15 cellular contexts compared by ENCODE assay signal in the genomic region with DNA sequence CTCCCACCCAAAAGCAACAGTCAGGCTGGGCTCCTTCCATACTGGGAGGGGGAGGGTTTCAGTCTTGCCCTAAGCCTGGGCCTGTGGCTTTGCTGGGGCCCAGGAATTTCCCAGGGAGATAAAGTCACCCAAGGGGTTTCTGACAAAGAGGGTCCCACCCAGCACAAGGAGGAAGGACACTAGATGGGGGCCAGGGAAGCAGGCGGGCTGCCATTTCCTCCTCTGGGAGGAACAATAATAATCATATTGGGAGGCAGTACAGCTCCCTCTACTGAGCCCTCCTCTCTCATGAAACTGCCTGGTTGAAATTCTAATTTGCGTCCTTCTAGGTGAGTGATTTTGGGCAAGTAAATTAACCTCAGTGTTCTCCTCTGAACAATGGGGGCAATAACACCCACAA. TPM values are rescaled to one million over a fixed set of nuclear protein-coding genes. Genes with fewer than 3 reads are reported as not detected.
DNase-seq lines count a peak whose midpoint lies in the region; ATAC-seq, FAIRE-seq and TF ChIP-seq lines count a peak whose summit lies in the region.
"Had no signal": no experiment of that assay in that cellular context is flagged by ENCODE, and none has a peak within 500 bp of the region (broad histone marks: within the 10 kb centered on the region; RNA-seq: fewer than 3 reads in every experiment).

No MANE protein-coding gene starts in this region.

- H3K9me3 ChIP-seq in cardiac muscle cell (ENCODE audit: low read depth) (no peaks in the 10 kb centered on the region), sigmoid colon (no peaks in the 10 kb centered on the region)

- no peak overlapping the region for H3K4me3 ChIP-seq in cardiac muscle cell
- no peak overlapping the region for H3K4me3 ChIP-seq in sigmoid colon

- peak; percentile 24 for TF ChIP-seq CTCF in GM10248 (IDR thresholded peaks at IDR 0.05; ENCODE audit: control extremely low read depth, extremely low read depth, low read depth, missing control alignments)
- TF ChIP-seq CTCF in WTC11 (IDR thresholded peaks at IDR 0.05), result no peak
- peak; percentile 24 for TF ChIP-seq CTCF in cardiac muscle cell (IDR thresholded peaks at IDR 0.05; ENCODE audit: low read depth, low read length)
- no peak for TF ChIP-seq CTCF in sigmoid colon (IDR thresholded peaks at IDR 0.05)

- peaks cover 14% of the 10 kb centered on the region for H3K36me3 Mint-ChIP-seq in WTC11

- H3K9me3 Mint-ChIP-seq in WTC11, result no peaks in the 10 kb centered on the region; the same call in 1 of the 2 replicates
- H3K9me3 Mint-ChIP-seq: memory B cell had no signal

- H3K27me3 ChIP-seq in cardiac muscle cell, result no peaks in the 10 kb centered on the region
- H3K27me3 ChIP-seq in sigmoid colon, result no peaks in the 10 kb centered on the region

- no peak overlapping the region for H3K4me3 Mint-ChIP-seq in WTC11
- H3K4me3 Mint-ChIP-seq: memory B cell had no signal

- no peaks in the 10 kb centered on the region for H3K27me3 Mint-ChIP-seq in WTC11 (ENCODE audit: low read depth)
- H3K27me3 Mint-ChIP-seq: memory B cell had no signal

- peak; percentile 32; the same call in 1 of the 2 replicates for ATAC-seq in WTC11
- no peak for ATAC-seq in HG02973 (IDR thresholded peaks at IDR 0.05; ENCODE audit: unreplicated experiment)
- no peak for ATAC-seq in GM18907 (IDR thresholded peaks at IDR 0.05; ENCODE audit: unreplicated experiment)
- ATAC-seq: activated CD4-positive, CD25-positive, alpha-beta regulatory T cell treated with anti-CD3 and anti-CD28 coated beads, Interleukin-2, amount 50 U/mL, for 24 hours had no signal

- no peak overlapping the region for H3K27ac ChIP-seq in cardiac muscle cell
- H3K27ac ChIP-seq in sigmoid colon, result peak overlapping the region in 3 of 4 donors; percentile 9 to 48 (median 43)
- H3K27ac ChIP-seq: C4-2B had no signal

- CTCF ChIA-PET in GM10248 (lab: Yijun Ruan, JAX) (interaction anchor here (1.7 kb wide), 1 partner anchor 98 kb away, joined by 4 read pairs; no protein-coding TSS in a partner anchor), WTC11 (lab: Charles Lee) (interaction anchor here (0.5 to 1.8 kb wide), 5 partner anchors 8 to 98 kb away, joined by 3 to 12 read pairs (median 4); a partner anchor contains a TSS)

- intact Hi-C loops in sigmoid colon (cut with DNase I), result no loop called here

- POLR2A ChIA-PET in GM10248 (lab: Yijun Ruan, JAX), result interaction anchor here (0.6 kb wide), 1 partner anchor 295 kb away, joined by 3 read pairs; no protein-coding TSS in a partner anchor
- POLR2A ChIA-PET in WTC11 (lab: Charles Lee), result interaction anchor here (1.6 kb wide), 1 partner anchor 8 kb away, joined by 5 read pairs; no protein-coding TSS in a partner anchor

- TF ChIP-seq POLR2A in sigmoid colon (IDR thresholded peaks at IDR 0.05) (no peak), H54 (IDR thresholded peaks at IDR 0.05; ENCODE audit: low read depth, low read length) (no peak)

- no peak for TF ChIP-seq EP300 in sigmoid colon (IDR thresholded peaks at IDR 0.05)

- DNase-seq in GM10248 (ENCODE audit: extremely low spot score) (no peak), WTC11 (ENCODE audit: low spot score) (no peak), cardiac muscle cell (ENCODE audit: low read depth in 1 of 2, low spot score in 1 of 2) (no peak), sigmoid colon (no peak), H54 (ENCODE audit: insufficient read length, low spot score) (no peak)
- DNase-seq in stimulated activated CD4-positive, alpha-beta T cell treated with anti-CD3 and anti-CD28 coated beads, Interleukin-12 subunit alpha, Interleukin-12 subunit beta, amount 100 ng/mL, for 4 hours, result no peak
- DNase-seq: activated T-cell treated with anti-CD3 and anti-CD28 coated beads, Interleukin-2, amount 50 U/mL, for 48 hours; EL; NCI-H2227 treated with DMSO at 0.1 percent for 48 hours; SW 1271 had no signal

- H3K36me3 ChIP-seq in cardiac muscle cell (no peaks in the 10 kb centered on the region), sigmoid colon (peaks cover 0 to 23% (median 0%) of the 10 kb centered on the region in 4 donors)

- 0 out of 2 replicates have a peak, but pooled peaks cover 2% of the 10 kb centered on the region for H3K4me1 Mint-ChIP-seq in WTC11

- peak overlapping the region; percentile 84; the same call in 1 of the 2 replicates for H3K27ac Mint-ChIP-seq in WTC11
- H3K27ac Mint-ChIP-seq: memory B cell had no signal

- FAIRE-seq in H54 (lab: Jason Lieb, UNC), result no peak

- 86 to 96% methylated on average over 2 of the region's 2 CpGs for WGBS in sigmoid colon, 2 donors

- H3K4me1 ChIP-seq in cardiac muscle cell (ENCODE audit: low read depth) (no peaks in the 10 kb centered on the region), sigmoid colon (peaks cover 0 to 13% (median 4%) of the 10 kb centered on the region in 4 donors)

TF ChIP-seq in WTC11, 78 proteins besides CTCF, POLR2A, EP300 and RAD21 (continues in another document):
- TF ChIP-seq KAT7 (CRISPR knock-in tag; IDR thresholded peaks at IDR 0.05; ENCODE audit: borderline replicate concordance), result no peak
- no peak for TF ChIP-seq MXD4 (CRISPR knock-in tag; IDR thresholded peaks at IDR 0.05; ENCODE audit: borderline replicate concordance)
- TF ChIP-seq, protein P1, sequence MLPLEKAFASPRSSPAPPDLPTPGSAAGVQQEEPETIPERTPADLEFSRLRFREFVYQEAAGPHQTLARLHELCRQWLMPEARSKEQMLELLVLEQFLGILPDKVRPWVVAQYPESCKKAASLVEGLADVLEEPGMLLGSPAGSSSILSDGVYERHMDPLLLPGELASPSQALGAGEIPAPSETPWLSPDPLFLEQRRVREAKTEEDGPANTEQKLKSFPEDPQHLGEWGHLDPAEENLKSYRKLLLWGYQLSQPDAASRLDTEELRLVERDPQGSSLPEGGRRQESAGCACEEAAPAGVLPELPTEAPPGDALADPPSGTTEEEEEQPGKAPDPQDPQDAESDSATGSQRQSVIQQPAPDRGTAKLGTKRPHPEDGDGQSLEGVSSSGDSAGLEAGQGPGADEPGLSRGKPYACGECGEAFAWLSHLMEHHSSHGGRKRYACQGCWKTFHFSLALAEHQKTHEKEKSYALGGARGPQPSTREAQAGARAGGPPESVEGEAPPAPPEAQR (CRISPR knock-in tag; IDR thresholded peaks at IDR 0.05), result no peak
- TF ChIP-seq, protein P2, sequence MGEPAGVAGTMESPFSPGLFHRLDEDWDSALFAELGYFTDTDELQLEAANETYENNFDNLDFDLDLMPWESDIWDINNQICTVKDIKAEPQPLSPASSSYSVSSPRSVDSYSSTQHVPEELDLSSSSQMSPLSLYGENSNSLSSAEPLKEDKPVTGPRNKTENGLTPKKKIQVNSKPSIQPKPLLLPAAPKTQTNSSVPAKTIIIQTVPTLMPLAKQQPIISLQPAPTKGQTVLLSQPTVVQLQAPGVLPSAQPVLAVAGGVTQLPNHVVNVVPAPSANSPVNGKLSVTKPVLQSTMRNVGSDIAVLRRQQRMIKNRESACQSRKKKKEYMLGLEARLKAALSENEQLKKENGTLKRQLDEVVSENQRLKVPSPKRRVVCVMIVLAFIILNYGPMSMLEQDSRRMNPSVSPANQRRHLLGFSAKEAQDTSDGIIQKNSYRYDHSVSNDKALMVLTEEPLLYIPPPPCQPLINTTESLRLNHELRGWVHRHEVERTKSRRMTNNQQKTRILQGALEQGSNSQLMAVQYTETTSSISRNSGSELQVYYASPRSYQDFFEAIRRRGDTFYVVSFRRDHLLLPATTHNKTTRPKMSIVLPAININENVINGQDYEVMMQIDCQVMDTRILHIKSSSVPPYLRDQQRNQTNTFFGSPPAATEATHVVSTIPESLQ (CRISPR knock-in tag; IDR thresholded peaks at IDR 0.05), result no peak
- no peak for TF ChIP-seq MYBL2 (CRISPR knock-in tag; IDR thresholded peaks at IDR 0.05)
- TF ChIP-seq, protein P3, sequence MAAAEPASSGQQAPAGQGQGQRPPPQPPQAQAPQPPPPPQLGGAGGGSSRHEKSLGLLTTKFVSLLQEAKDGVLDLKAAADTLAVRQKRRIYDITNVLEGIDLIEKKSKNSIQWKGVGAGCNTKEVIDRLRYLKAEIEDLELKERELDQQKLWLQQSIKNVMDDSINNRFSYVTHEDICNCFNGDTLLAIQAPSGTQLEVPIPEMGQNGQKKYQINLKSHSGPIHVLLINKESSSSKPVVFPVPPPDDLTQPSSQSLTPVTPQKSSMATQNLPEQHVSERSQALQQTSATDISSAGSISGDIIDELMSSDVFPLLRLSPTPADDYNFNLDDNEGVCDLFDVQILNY (CRISPR knock-in tag; IDR thresholded peaks at IDR 0.05), result no peak
- no peak for TF ChIP-seq CBFB (CRISPR knock-in tag; IDR thresholded peaks at IDR 0.05; ENCODE audit: low read depth)
- no peak for TF ChIP-seq NR3C1 (CRISPR knock-in tag; conservative IDR thresholded peaks at IDR 0.05; ENCODE audit: low read depth)

RNA-seq across cellular contexts. Expression of a gene that starts 7.9 kb away (rescaled TPM):
- total RNA-seq in WTC11 (2021) (12.2 to 13.9 TPM (median 13.8 TPM) in 3 replicates), cardiac muscle cell (2.5 and 5.8 TPM in 2 replicates), sigmoid colon (10 to 100 TPM; 13.6 to 31.3 (median 23.4) TPM)
- polyA plus RNA-seq in cardiac muscle cell (4.0 and 4.3 TPM in 2 replicates), sigmoid colon (10 to 100 TPM in 2 of 3 donors, 1 to 10 TPM in 1; 8.4 to 38.5 (median 12.3) TPM)

RNA-seq across cellular contexts. Expression of a gene that starts 31.4 kb away (rescaled TPM):
- total RNA-seq in WTC11 (2021), result 34.8 to 39.4 TPM (median 35.6 TPM) in 3 replicates
- total RNA-seq in cardiac muscle cell, result 11.7 and 14.3 TPM in 2 replicates
- 13.6 and 17.3 TPM in 2 replicates for polyA plus RNA-seq in cardiac muscle cell
- 10 to 100 TPM; 13.2 to 39.1 (median 16.4) TPM for total RNA-seq in sigmoid colon
- polyA plus RNA-seq in sigmoid colon, result 10 to 100 TPM in 1 of 3 donors, 1 to 10 TPM in 2; 3.0 to 14.4 (median 8.3) TPM

Comparison
In these comparisons a context has a peak if more than half of its experiments do, and no peak if none do; other contexts are left out.
1. CTCF ChIP-seq: peak in GM10248 (single experiment) and cardiac muscle cell (single experiment); none in WTC11 (single experiment) and sigmoid colon (0 of 4).